ENCODE assay signal across 1 cellular context in the genomic region with DNA sequence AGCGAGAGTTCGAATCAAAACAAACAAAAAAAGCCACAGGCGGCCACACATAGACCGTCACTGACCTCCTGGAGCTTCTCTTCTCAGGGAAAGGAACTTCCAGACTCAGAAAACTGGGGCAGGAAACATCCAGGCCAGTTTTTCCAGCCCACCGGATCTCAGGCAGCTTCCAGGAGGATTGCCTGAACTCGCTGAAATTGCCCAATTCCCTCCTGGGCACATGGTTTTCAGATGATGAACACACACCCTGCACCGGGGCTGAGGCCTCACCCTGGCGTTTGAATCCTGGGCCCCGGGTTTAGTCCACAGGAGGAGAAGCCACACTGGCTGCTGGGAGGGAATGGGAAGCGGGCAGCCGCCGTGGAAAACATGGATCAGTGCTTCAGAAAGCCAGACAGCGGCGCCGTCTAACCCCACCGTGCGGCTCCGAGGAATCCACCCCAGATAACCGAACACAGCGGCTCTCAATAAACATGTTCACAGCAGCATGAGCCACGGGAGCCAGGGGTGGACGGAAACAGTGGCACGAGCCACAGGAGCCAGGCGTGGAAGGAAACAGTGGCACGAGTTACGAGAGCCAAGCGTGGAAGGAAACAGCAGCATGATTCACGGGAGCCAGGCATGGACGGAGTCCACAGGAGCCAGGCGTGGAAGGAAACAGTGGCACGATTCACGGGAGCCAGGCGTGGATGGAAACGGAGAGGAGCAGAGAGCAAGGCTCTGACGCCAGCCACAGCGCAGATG.
TF ChIP-seq lines count a peak whose summit lies in the region.

No MANE protein-coding gene starts in this region.

TF ChIP-seq in HepG2, 621 proteins besides CTCF, POLR2A, EP300 and RAD21 (continued from another document and continues in another):
- TF ChIP-seq SRY (CRISPR knock-in tag; IDR thresholded peaks at IDR 0.05): 0 out of 2 replicates have a peak, but pooled peaks have one; percentile 75
- TF ChIP-seq, protein P1, sequence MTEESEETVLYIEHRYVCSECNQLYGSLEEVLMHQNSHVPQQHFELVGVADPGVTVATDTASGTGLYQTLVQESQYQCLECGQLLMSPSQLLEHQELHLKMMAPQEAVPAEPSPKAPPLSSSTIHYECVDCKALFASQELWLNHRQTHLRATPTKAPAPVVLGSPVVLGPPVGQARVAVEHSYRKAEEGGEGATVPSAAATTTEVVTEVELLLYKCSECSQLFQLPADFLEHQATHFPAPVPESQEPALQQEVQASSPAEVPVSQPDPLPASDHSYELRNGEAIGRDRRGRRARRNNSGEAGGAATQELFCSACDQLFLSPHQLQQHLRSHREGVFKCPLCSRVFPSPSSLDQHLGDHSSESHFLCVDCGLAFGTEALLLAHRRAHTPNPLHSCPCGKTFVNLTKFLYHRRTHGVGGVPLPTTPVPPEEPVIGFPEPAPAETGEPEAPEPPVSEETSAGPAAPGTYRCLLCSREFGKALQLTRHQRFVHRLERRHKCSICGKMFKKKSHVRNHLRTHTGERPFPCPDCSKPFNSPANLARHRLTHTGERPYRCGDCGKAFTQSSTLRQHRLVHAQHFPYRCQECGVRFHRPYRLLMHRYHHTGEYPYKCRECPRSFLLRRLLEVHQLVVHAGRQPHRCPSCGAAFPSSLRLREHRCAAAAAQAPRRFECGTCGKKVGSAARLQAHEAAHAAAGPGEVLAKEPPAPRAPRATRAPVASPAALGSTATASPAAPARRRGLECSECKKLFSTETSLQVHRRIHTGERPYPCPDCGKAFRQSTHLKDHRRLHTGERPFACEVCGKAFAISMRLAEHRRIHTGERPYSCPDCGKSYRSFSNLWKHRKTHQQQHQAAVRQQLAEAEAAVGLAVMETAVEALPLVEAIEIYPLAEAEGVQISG (CRISPR knock-in tag; IDR thresholded peaks at IDR 0.05): peak; percentile 79
- TF ChIP-seq ZNF547 (CRISPR knock-in tag; IDR thresholded peaks at IDR 0.05): peak; percentile 62
- TF ChIP-seq SRSF1 (optimal IDR thresholded peaks at IDR 0.05; ENCODE audit: low read depth, low read length): no peak
- TF ChIP-seq ZBTB1 (CRISPR knock-in tag; IDR thresholded peaks at IDR 0.05; ENCODE audit: borderline replicate concordance): no peak
- TF ChIP-seq ARNT (IDR thresholded peaks at IDR 0.05): no peak
- TF ChIP-seq ZNF777 (CRISPR knock-in tag; IDR thresholded peaks at IDR 0.05): peak; percentile 76
- peak; percentile 54; the same call in 1 of the 2 replicates for TF ChIP-seq ZNF749 (CRISPR knock-in tag; IDR thresholded peaks at IDR 0.05; ENCODE audit: borderline replicate concordance)
- no peak for TF ChIP-seq ZNF775 (CRISPR knock-in tag; IDR thresholded peaks at IDR 0.05; ENCODE audit: borderline replicate concordance)
- peak; percentile 88 for TF ChIP-seq ZNF878 (CRISPR knock-in tag; IDR thresholded peaks at IDR 0.05)
- TF ChIP-seq, protein P2, sequence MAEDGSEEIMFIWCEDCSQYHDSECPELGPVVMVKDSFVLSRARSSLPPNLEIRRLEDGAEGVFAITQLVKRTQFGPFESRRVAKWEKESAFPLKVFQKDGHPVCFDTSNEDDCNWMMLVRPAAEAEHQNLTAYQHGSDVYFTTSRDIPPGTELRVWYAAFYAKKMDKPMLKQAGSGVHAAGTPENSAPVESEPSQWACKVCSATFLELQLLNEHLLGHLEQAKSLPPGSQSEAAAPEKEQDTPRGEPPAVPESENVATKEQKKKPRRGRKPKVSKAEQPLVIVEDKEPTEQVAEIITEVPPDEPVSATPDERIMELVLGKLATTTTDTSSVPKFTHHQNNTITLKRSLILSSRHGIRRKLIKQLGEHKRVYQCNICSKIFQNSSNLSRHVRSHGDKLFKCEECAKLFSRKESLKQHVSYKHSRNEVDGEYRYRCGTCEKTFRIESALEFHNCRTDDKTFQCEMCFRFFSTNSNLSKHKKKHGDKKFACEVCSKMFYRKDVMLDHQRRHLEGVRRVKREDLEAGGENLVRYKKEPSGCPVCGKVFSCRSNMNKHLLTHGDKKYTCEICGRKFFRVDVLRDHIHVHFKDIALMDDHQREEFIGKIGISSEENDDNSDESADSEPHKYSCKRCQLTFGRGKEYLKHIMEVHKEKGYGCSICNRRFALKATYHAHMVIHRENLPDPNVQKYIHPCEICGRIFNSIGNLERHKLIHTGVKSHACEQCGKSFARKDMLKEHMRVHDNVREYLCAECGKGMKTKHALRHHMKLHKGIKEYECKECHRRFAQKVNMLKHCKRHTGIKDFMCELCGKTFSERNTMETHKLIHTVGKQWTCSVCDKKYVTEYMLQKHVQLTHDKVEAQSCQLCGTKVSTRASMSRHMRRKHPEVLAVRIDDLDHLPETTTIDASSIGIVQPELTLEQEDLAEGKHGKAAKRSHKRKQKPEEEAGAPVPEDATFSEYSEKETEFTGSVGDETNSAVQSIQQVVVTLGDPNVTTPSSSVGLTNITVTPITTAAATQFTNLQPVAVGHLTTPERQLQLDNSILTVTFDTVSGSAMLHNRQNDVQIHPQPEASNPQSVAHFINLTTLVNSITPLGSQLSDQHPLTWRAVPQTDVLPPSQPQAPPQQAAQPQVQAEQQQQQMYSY (CRISPR knock-in tag; IDR thresholded peaks at IDR 0.05): peak; percentile 99
- TF ChIP-seq, protein P3, sequence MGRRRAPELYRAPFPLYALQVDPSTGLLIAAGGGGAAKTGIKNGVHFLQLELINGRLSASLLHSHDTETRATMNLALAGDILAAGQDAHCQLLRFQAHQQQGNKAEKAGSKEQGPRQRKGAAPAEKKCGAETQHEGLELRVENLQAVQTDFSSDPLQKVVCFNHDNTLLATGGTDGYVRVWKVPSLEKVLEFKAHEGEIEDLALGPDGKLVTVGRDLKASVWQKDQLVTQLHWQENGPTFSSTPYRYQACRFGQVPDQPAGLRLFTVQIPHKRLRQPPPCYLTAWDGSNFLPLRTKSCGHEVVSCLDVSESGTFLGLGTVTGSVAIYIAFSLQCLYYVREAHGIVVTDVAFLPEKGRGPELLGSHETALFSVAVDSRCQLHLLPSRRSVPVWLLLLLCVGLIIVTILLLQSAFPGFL (CRISPR knock-in tag; IDR thresholded peaks at IDR 0.05): peak; percentile 73; the same call in 1 of the 2 replicates
- TF ChIP-seq RFXAP (CRISPR knock-in tag; IDR thresholded peaks at IDR 0.05; ENCODE audit: borderline replicate concordance): 0 out of 2 replicates have a peak, but pooled peaks have one; percentile 65
- TF ChIP-seq, protein P4, sequence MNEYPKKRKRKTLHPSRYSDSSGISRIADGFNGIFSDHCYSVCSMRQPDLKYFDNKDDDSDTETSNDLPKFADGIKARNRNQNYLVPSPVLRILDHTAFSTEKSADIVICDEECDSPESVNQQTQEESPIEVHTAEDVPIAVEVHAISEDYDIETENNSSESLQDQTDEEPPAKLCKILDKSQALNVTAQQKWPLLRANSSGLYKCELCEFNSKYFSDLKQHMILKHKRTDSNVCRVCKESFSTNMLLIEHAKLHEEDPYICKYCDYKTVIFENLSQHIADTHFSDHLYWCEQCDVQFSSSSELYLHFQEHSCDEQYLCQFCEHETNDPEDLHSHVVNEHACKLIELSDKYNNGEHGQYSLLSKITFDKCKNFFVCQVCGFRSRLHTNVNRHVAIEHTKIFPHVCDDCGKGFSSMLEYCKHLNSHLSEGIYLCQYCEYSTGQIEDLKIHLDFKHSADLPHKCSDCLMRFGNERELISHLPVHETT (CRISPR knock-in tag; conservative IDR thresholded peaks at IDR 0.05): peak; percentile 67; the same call in 1 of the 2 replicates
- no peak; the same call in 1 of the 2 replicates for TF ChIP-seq HNF4G (IDR thresholded peaks at IDR 0.05; ENCODE audit: borderline replicate concordance, low read depth, low read length)
- no peak for TF ChIP-seq HNF4G (CRISPR knock-in tag; IDR thresholded peaks at IDR 0.05; ENCODE audit: borderline replicate concordance, low read depth)
- TF ChIP-seq, protein P5, sequence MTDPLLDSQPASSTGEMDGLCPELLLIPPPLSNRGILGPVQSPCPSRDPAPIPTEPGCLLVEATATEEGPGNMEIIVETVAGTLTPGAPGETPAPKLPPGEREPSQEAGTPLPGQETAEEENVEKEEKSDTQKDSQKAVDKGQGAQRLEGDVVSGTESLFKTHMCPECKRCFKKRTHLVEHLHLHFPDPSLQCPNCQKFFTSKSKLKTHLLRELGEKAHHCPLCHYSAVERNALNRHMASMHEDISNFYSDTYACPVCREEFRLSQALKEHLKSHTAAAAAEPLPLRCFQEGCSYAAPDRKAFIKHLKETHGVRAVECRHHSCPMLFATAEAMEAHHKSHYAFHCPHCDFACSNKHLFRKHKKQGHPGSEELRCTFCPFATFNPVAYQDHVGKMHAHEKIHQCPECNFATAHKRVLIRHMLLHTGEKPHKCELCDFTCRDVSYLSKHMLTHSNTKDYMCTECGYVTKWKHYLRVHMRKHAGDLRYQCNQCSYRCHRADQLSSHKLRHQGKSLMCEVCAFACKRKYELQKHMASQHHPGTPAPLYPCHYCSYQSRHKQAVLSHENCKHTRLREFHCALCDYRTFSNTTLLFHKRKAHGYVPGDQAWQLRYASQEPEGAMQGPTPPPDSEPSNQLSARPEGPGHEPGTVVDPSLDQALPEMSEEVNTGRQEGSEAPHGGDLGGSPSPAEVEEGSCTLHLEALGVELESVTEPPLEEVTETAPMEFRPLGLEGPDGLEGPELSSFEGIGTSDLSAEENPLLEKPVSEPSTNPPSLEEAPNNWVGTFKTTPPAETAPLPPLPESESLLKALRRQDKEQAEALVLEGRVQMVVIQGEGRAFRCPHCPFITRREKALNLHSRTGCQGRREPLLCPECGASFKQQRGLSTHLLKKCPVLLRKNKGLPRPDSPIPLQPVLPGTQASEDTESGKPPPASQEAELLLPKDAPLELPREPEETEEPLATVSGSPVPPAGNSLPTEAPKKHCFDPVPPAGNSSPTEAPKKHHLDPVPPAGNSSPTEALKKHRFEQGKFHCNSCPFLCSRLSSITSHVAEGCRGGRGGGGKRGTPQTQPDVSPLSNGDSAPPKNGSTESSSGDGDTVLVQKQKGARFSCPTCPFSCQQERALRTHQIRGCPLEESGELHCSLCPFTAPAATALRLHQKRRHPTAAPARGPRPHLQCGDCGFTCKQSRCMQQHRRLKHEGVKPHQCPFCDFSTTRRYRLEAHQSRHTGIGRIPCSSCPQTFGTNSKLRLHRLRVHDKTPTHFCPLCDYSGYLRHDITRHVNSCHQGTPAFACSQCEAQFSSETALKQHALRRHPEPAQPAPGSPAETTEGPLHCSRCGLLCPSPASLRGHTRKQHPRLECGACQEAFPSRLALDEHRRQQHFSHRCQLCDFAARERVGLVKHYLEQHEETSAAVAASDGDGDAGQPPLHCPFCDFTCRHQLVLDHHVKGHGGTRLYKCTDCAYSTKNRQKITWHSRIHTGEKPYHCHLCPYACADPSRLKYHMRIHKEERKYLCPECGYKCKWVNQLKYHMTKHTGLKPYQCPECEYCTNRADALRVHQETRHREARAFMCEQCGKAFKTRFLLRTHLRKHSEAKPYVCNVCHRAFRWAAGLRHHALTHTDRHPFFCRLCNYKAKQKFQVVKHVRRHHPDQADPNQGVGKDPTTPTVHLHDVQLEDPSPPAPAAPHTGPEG (CRISPR knock-in tag; IDR thresholded peaks at IDR 0.05): no peak
- peak; percentile 91 for TF ChIP-seq ZSCAN12 (CRISPR knock-in tag; IDR thresholded peaks at IDR 0.05)
- no peak for TF ChIP-seq SAFB2 (CRISPR knock-in tag; IDR thresholded peaks at IDR 0.05; ENCODE audit: borderline replicate concordance, low read depth)
- TF ChIP-seq, protein P6, sequence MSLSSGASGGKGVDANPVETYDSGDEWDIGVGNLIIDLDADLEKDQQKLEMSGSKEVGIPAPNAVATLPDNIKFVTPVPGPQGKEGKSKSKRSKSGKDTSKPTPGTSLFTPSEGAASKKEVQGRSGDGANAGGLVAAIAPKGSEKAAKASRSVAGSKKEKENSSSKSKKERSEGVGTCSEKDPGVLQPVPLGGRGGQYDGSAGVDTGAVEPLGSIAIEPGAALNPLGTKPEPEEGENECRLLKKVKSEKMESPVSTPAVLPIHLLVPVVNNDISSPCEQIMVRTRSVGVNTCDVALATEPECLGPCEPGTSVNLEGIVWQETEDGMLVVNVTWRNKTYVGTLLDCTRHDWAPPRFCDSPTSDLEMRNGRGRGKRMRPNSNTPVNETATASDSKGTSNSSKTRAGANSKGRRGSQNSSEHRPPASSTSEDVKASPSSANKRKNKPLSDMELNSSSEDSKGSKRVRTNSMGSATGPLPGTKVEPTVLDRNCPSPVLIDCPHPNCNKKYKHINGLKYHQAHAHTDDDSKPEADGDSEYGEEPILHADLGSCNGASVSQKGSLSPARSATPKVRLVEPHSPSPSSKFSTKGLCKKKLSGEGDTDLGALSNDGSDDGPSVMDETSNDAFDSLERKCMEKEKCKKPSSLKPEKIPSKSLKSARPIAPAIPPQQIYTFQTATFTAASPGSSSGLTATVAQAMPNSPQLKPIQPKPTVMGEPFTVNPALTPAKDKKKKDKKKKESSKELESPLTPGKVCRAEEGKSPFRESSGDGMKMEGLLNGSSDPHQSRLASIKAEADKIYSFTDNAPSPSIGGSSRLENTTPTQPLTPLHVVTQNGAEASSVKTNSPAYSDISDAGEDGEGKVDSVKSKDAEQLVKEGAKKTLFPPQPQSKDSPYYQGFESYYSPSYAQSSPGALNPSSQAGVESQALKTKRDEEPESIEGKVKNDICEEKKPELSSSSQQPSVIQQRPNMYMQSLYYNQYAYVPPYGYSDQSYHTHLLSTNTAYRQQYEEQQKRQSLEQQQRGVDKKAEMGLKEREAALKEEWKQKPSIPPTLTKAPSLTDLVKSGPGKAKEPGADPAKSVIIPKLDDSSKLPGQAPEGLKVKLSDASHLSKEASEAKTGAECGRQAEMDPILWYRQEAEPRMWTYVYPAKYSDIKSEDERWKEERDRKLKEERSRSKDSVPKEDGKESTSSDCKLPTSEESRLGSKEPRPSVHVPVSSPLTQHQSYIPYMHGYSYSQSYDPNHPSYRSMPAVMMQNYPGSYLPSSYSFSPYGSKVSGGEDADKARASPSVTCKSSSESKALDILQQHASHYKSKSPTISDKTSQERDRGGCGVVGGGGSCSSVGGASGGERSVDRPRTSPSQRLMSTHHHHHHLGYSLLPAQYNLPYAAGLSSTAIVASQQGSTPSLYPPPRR (CRISPR knock-in tag; IDR thresholded peaks at IDR 0.05; ENCODE audit: borderline replicate concordance): peak; percentile 49; the same call in 1 of the 2 replicates
- TF ChIP-seq MTA3 (CRISPR knock-in tag; IDR thresholded peaks at IDR 0.05): no peak
- TF ChIP-seq ZNF496 (CRISPR knock-in tag; IDR thresholded peaks at IDR 0.05; ENCODE audit: insufficient replicate concordance): no peak
- peak; percentile 78; the same call in 1 of the 2 replicates for TF ChIP-seq YEATS2 (CRISPR knock-in tag; IDR thresholded peaks at IDR 0.05; ENCODE audit: borderline replicate concordance)
- TF ChIP-seq HOXA9 (CRISPR knock-in tag; IDR thresholded peaks at IDR 0.05; ENCODE audit: borderline replicate concordance): no peak
- TF ChIP-seq GTF3A (CRISPR knock-in tag; conservative IDR thresholded peaks at IDR 0.05): no peak
- TF ChIP-seq KLF6 (CRISPR knock-in tag; IDR thresholded peaks at IDR 0.05): peak; percentile 88
- TF ChIP-seq ZNF253 (CRISPR knock-in tag; IDR thresholded peaks at IDR 0.05; ENCODE audit: borderline replicate concordance): 0 out of 2 replicates have a peak, but pooled peaks have one; percentile 37
- TF ChIP-seq, protein P7, sequence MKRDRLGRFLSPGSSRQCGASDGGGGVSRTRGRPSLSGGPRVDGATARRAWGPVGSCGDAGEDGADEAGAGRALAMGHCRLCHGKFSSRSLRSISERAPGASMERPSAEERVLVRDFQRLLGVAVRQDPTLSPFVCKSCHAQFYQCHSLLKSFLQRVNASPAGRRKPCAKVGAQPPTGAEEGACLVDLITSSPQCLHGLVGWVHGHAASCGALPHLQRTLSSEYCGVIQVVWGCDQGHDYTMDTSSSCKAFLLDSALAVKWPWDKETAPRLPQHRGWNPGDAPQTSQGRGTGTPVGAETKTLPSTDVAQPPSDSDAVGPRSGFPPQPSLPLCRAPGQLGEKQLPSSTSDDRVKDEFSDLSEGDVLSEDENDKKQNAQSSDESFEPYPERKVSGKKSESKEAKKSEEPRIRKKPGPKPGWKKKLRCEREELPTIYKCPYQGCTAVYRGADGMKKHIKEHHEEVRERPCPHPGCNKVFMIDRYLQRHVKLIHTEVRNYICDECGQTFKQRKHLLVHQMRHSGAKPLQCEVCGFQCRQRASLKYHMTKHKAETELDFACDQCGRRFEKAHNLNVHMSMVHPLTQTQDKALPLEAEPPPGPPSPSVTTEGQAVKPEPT (CRISPR knock-in tag; IDR thresholded peaks at IDR 0.05; ENCODE audit: low read depth): peak; percentile 59; the same call in 1 of the 2 replicates
